ENCODE assay signal across 1 cellular context in the genomic region with DNA sequence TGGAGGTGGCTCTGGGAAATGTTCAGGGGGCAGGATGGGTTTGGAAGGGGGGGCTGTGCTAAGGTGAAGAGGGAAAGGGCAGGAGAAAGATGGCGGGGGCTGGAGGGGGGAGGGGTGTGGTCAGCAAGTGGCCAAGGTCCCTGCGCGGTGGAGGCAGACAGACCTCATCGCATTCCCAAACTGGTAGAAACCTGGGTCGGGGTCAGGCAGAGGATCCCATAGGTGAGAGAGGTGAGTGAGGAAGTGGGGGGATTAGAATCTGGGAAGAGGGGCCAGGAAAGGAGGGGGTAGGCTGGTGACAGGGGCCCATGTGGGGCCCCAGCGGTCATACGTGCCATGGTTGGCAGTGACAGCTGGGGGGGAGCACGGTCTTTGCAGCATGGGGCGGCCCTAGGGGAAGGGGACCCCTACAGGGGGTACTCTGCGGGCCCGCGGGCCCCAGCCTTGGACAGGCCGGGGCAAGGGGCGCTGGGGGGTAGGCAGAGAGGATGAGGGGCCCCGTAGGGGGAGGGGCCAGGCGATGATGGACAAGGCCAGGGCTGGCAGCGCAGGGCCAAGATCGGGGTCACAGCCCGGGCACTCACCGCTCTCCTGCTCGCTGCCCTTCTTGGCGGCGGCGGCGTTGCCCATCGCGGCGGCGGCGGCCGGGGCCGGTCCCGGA.
TF ChIP-seq lines count a peak whose summit lies in the region.

No MANE protein-coding gene starts in this region.

TF ChIP-seq in HEK293, 187 proteins besides CTCF, POLR2A, EP300 and RAD21 (continued from another document and continues in another):
- TF ChIP-seq ZNF398 (tag by site-specific recombination; IDR thresholded peaks at IDR 0.05) (peak; percentile 90), ZNF114 (tag by site-specific recombination; IDR thresholded peaks at IDR 0.05) (no peak), ZNF324 (tag by site-specific recombination; IDR thresholded peaks at IDR 0.05) (no peak), ZNF138 (tag by site-specific recombination; IDR thresholded peaks at IDR 0.05; ENCODE audit: borderline replicate concordance) (no peak), YY2 (tag by site-specific recombination; IDR thresholded peaks at IDR 0.05) (no peak), ZNF248 (tag by site-specific recombination; IDR thresholded peaks at IDR 0.05) (no peak), PRDM4 (tag by site-specific recombination; IDR thresholded peaks at IDR 0.05) (no peak), ZNF211 (tag by site-specific recombination; IDR thresholded peaks at IDR 0.05; ENCODE audit: low read depth) (no peak), ZNF76 (tag by site-specific recombination; IDR thresholded peaks at IDR 0.05; ENCODE audit: borderline replicate concordance, low read depth) (peak; percentile 39; the same call in 1 of the 2 replicates), ZBTB11 (tag by site-specific recombination; conservative IDR thresholded peaks at IDR 0.05; ENCODE audit: low read depth) (no peak), ZNF548 (tag by site-specific recombination; IDR thresholded peaks at IDR 0.05) (no peak), MEIS1 (CRISPR knock-in tag; IDR thresholded peaks at IDR 0.05; ENCODE audit: borderline replicate concordance) (no peak), ZFP69B (tag by site-specific recombination; IDR thresholded peaks at IDR 0.05) (no peak), ZNF335 (tag by site-specific recombination; conservative IDR thresholded peaks at IDR 0.05) (peak; percentile 47), GLIS2 (tag by site-specific recombination; IDR thresholded peaks at IDR 0.05) (peak; percentile 72), HOXD13 (CRISPR knock-in tag; IDR thresholded peaks at IDR 0.05; ENCODE audit: borderline replicate concordance) (no peak), ZFP41 (tag by site-specific recombination; IDR thresholded peaks at IDR 0.05; ENCODE audit: borderline replicate concordance) (no peak), ZNF2 (tag by site-specific recombination; IDR thresholded peaks at IDR 0.05) (no peak), SETDB1 (IDR thresholded peaks at IDR 0.05; ENCODE audit: insufficient read length, low read length) (no peak), ZNF843 (tag by site-specific recombination; IDR thresholded peaks at IDR 0.05) (no peak), ZNF707 (tag by site-specific recombination; IDR thresholded peaks at IDR 0.05) (no peak), ZNF146 (tag by site-specific recombination; IDR thresholded peaks at IDR 0.05) (no peak), KLF9 (tag by site-specific recombination; IDR thresholded peaks at IDR 0.05; ENCODE audit: low read depth) (peak; percentile 55; the same call in 1 of the 2 replicates), ZNF791 (tag by site-specific recombination; IDR thresholded peaks at IDR 0.05) (no peak), ZNF292 (tag by site-specific recombination; IDR thresholded peaks at IDR 0.05; ENCODE audit: borderline replicate concordance, low read depth) (no peak), ZBTB17 (tag by site-specific recombination; IDR thresholded peaks at IDR 0.05) (no peak), KLF16 (tag by site-specific recombination; IDR thresholded peaks at IDR 0.05) (no peak)
- TF ChIP-seq, protein P1, sequence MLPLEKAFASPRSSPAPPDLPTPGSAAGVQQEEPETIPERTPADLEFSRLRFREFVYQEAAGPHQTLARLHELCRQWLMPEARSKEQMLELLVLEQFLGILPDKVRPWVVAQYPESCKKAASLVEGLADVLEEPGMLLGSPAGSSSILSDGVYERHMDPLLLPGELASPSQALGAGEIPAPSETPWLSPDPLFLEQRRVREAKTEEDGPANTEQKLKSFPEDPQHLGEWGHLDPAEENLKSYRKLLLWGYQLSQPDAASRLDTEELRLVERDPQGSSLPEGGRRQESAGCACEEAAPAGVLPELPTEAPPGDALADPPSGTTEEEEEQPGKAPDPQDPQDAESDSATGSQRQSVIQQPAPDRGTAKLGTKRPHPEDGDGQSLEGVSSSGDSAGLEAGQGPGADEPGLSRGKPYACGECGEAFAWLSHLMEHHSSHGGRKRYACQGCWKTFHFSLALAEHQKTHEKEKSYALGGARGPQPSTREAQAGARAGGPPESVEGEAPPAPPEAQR (tag by site-specific recombination; IDR thresholded peaks at IDR 0.05): no peak
- TF ChIP-seq, protein P2, sequence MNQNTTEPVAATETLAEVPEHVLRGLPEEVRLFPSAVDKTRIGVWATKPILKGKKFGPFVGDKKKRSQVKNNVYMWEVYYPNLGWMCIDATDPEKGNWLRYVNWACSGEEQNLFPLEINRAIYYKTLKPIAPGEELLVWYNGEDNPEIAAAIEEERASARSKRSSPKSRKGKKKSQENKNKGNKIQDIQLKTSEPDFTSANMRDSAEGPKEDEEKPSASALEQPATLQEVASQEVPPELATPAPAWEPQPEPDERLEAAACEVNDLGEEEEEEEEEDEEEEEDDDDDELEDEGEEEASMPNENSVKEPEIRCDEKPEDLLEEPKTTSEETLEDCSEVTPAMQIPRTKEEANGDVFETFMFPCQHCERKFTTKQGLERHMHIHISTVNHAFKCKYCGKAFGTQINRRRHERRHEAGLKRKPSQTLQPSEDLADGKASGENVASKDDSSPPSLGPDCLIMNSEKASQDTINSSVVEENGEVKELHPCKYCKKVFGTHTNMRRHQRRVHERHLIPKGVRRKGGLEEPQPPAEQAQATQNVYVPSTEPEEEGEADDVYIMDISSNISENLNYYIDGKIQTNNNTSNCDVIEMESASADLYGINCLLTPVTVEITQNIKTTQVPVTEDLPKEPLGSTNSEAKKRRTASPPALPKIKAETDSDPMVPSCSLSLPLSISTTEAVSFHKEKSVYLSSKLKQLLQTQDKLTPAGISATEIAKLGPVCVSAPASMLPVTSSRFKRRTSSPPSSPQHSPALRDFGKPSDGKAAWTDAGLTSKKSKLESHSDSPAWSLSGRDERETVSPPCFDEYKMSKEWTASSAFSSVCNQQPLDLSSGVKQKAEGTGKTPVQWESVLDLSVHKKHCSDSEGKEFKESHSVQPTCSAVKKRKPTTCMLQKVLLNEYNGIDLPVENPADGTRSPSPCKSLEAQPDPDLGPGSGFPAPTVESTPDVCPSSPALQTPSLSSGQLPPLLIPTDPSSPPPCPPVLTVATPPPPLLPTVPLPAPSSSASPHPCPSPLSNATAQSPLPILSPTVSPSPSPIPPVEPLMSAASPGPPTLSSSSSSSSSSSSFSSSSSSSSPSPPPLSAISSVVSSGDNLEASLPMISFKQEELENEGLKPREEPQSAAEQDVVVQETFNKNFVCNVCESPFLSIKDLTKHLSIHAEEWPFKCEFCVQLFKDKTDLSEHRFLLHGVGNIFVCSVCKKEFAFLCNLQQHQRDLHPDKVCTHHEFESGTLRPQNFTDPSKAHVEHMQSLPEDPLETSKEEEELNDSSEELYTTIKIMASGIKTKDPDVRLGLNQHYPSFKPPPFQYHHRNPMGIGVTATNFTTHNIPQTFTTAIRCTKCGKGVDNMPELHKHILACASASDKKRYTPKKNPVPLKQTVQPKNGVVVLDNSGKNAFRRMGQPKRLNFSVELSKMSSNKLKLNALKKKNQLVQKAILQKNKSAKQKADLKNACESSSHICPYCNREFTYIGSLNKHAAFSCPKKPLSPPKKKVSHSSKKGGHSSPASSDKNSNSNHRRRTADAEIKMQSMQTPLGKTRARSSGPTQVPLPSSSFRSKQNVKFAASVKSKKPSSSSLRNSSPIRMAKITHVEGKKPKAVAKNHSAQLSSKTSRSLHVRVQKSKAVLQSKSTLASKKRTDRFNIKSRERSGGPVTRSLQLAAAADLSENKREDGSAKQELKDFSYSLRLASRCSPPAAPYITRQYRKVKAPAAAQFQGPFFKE (tag by site-specific recombination; IDR thresholded peaks at IDR 0.05; ENCODE audit: borderline replicate concordance): no peak
- TF ChIP-seq, protein P3, sequence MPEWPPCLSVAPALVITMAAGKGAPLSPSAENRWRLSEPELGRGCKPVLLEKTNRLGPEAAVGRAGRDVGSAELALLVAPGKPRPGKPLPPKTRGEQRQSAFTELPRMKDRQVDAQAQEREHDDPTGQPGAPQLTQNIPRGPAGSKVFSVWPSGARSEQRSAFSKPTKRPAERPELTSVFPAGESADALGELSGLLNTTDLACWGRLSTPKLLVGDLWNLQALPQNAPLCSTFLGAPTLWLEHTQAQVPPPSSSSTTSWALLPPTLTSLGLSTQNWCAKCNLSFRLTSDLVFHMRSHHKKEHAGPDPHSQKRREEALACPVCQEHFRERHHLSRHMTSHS (tag by site-specific recombination; IDR thresholded peaks at IDR 0.05): no peak
- TF ChIP-seq, protein P4, sequence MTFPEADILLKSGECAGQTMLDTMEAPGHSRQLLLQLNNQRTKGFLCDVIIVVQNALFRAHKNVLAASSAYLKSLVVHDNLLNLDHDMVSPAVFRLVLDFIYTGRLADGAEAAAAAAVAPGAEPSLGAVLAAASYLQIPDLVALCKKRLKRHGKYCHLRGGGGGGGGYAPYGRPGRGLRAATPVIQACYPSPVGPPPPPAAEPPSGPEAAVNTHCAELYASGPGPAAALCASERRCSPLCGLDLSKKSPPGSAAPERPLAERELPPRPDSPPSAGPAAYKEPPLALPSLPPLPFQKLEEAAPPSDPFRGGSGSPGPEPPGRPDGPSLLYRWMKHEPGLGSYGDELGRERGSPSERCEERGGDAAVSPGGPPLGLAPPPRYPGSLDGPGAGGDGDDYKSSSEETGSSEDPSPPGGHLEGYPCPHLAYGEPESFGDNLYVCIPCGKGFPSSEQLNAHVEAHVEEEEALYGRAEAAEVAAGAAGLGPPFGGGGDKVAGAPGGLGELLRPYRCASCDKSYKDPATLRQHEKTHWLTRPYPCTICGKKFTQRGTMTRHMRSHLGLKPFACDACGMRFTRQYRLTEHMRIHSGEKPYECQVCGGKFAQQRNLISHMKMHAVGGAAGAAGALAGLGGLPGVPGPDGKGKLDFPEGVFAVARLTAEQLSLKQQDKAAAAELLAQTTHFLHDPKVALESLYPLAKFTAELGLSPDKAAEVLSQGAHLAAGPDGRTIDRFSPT (tag by site-specific recombination; IDR thresholded peaks at IDR 0.05): peak; percentile 67
- TF ChIP-seq, protein P5, sequence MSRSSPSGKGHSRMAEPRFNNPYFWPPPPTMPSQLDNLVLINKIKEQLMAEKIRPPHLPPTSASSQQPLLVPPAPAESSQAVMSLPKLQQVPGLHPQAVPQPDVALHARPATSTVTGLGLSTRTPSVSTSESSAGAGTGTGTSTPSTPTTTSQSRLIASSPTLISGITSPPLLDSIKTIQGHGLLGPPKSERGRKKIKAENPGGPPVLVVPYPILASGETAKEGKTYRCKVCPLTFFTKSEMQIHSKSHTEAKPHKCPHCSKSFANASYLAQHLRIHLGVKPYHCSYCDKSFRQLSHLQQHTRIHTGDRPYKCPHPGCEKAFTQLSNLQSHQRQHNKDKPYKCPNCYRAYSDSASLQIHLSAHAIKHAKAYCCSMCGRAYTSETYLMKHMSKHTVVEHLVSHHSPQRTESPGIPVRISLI (tag by site-specific recombination; IDR thresholded peaks at IDR 0.05): no peak
- TF ChIP-seq, protein P6, sequence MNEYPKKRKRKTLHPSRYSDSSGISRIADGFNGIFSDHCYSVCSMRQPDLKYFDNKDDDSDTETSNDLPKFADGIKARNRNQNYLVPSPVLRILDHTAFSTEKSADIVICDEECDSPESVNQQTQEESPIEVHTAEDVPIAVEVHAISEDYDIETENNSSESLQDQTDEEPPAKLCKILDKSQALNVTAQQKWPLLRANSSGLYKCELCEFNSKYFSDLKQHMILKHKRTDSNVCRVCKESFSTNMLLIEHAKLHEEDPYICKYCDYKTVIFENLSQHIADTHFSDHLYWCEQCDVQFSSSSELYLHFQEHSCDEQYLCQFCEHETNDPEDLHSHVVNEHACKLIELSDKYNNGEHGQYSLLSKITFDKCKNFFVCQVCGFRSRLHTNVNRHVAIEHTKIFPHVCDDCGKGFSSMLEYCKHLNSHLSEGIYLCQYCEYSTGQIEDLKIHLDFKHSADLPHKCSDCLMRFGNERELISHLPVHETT (tag by site-specific recombination; IDR thresholded peaks at IDR 0.05): 0 out of 2 replicates have a peak, but pooled peaks have one; percentile 23
